In genomic region chr10:73119457-73119856, GRCh38 we compare ENCODE assay signal across 13 cellular contexts.
"Had no signal": no experiment of that assay in that cellular context is flagged by ENCODE, and none has a peak within 500 bp of the region (broad histone marks: within the 10 kb centered on the region; RNA-seq: fewer than 3 reads in every experiment).

No MANE protein-coding gene starts in this region.

- DNase-seq: activated effector memory CD4-positive, alpha-beta T cell treated with Interleukin-2 at 50 U/mL for 16 hours; activated T-cell treated with anti-CD3 and anti-CD28 coated beads, Interleukin-2, amount 50 U/mL, for 24 hours; foreskin fibroblast; glutamatergic neuron; midbrain; SK-N-SH had no signal

- H3K9me3 Mint-ChIP-seq: activated naive CD4-positive, alpha-beta T cell treated with anti-CD3 and anti-CD28 coated beads, Interleukin-2, amount 50 U/mL, for 24 hours; activated T-cell treated with anti-CD3 and anti-CD28 coated beads, Interleukin-2, amount 50 U/mL, for 24 hours; brain; central memory CD8-positive, alpha-beta T cell; stimulated activated memory B cell treated with anti-CD40 and anti-IgM and Interleukin-4, amounts not matched to agents 10 μg/mL and 1 μg/mL and 100 μg/mL, for 72 hours; T-helper 1 cell treated with Interleukin-12 subunit alpha and Interleukin-12 subunit beta and Interleukin-4 antibody, amounts not matched to agents 30 μg/mL and 1 μg/mL, for 36 hours had no signal

- H3K27me3 Mint-ChIP-seq: activated naive CD4-positive, alpha-beta T cell treated with anti-CD3 and anti-CD28 coated beads, Interleukin-2, amount 50 U/mL, for 24 hours; activated T-cell treated with anti-CD3 and anti-CD28 coated beads, Interleukin-2, amount 50 U/mL, for 24 hours; brain; central memory CD8-positive, alpha-beta T cell; stimulated activated memory B cell treated with anti-CD40 and anti-IgM and Interleukin-4, amounts not matched to agents 10 μg/mL and 1 μg/mL and 100 μg/mL, for 72 hours had no signal

- H3K4me1 Mint-ChIP-seq: central memory CD8-positive, alpha-beta T cell; stimulated activated memory B cell treated with anti-CD40 and anti-IgM and Interleukin-4, amounts not matched to agents 10 μg/mL and 1 μg/mL and 100 μg/mL, for 72 hours had no signal

- H3K27ac Mint-ChIP-seq: activated naive CD4-positive, alpha-beta T cell treated with anti-CD3 and anti-CD28 coated beads, Interleukin-2, amount 50 U/mL, for 24 hours; activated T-cell treated with anti-CD3 and anti-CD28 coated beads, Interleukin-2, amount 50 U/mL, for 24 hours; stimulated activated memory B cell treated with anti-CD40 and anti-IgM and Interleukin-4, amounts not matched to agents 10 μg/mL and 1 μg/mL and 100 μg/mL, for 72 hours; T-helper 1 cell treated with Interleukin-12 subunit alpha and Interleukin-12 subunit beta and Interleukin-4 antibody, amounts not matched to agents 30 μg/mL and 1 μg/mL, for 36 hours had no signal

- H3K4me3 Mint-ChIP-seq: activated naive CD4-positive, alpha-beta T cell treated with anti-CD3 and anti-CD28 coated beads, Interleukin-2, amount 50 U/mL, for 24 hours; activated T-cell treated with anti-CD3 and anti-CD28 coated beads, Interleukin-2, amount 50 U/mL, for 24 hours; brain; central memory CD8-positive, alpha-beta T cell; stimulated activated memory B cell treated with anti-CD40 and anti-IgM and Interleukin-4, amounts not matched to agents 10 μg/mL and 1 μg/mL and 100 μg/mL, for 72 hours; T-helper 1 cell treated with Interleukin-12 subunit alpha and Interleukin-12 subunit beta and Interleukin-4 antibody, amounts not matched to agents 30 μg/mL and 1 μg/mL, for 36 hours had no signal

- H3K27ac ChIP-seq: coronary artery had no signal

- ATAC-seq: stimulated activated memory B cell treated with anti-CD40 and anti-IgM and Interleukin-4, amounts not matched to agents 10 μg/mL and 1 μg/mL and 100 μg/mL, for 72 hours had no signal

- H3K4me2 ChIP-seq: SK-N-SH had no signal

- H3K9ac ChIP-seq: SK-N-SH had no signal

- H3K9me3 ChIP-seq: SK-N-SH had no signal

- H3K4me3 ChIP-seq: coronary artery, lung had no signal
